Comparison of ENCODE assay signal across 8 cellular contexts in the genomic region with DNA sequence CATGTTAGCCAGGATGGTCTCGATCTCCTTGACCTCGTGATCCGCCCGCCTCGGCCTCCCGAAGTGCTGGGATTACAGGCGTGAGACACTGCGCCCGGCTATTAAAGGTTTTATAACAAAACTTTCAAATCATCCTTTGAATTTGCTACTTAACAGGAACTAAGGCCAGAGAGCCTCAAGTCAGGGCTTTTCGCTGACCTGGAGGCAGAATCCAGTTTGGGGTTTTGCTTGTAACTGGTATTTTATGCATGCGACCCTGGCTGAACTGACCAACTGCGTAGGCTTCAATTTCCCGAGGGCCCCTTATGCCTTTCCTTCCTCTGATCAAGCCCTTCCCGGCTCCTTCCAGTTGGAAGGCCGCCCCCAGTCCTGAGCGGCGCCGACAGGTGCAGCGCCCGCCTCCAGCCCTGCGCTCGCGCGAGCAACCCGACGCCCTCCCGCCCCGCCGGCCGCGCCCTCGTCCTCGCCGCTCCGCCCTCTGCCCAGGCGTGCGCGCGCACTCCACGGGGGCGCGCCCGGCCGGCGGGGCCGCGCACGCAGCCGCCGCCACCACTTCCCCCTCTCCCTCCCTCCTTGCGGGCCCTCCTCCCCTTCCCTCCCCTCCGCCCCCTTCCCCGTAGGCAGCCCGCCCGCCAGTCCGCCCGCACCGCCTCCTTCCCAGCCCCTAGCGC. TPM values are rescaled to one million over a fixed set of nuclear protein-coding genes. Genes with fewer than 3 reads are reported as not detected.
A peak's percentile ranks its signal among the peaks of the same experiment; 100 is the strongest.
DNase-seq lines count a peak whose midpoint lies in the region; ATAC-seq, FAIRE-seq and TF ChIP-seq lines count a peak whose summit lies in the region.
"Not testable (repeated sequence)": the region's sequence is repeated elsewhere in the genome, so short reads cannot be mapped to it uniquely, and the experiment has no call there.

Gene NPEPPS (plus strand): TSS at position 552 of the 671 bp plus-strand sequence. CDS start 193 bp downstream, outside the sequence.

- H3K56ac ChIP-seq in H1 (replicated peaks; ENCODE audit: insufficient read length, low read depth, low read length) = not testable (repeated sequence)

- peak within 1 kb of the TSS; percentile 56 for H3K27ac ChIP-seq in CD4-positive, alpha-beta memory T cell (ENCODE audit: low read depth, low read length)
- not testable (repeated sequence) for H3K27ac ChIP-seq in H1 (ENCODE audit: low read depth, low read length)

- CTCF ChIA-PET in CD4-positive, alpha-beta memory T cell (lab: Charles Lee; ENCODE audit: partially characterized antibody); H1 (lab: Charles Lee; ENCODE audit: partially characterized antibody): not testable (repeated sequence)

- not testable (repeated sequence) for H3K4me1 ChIP-seq in CD4-positive, alpha-beta memory T cell (ENCODE audit: insufficient read depth, low read length); H1 (replicated peaks in 1 of 4; ENCODE audit: control insufficient read depth in 3 of 4, insufficient read depth in 4 of 4, low read length in 3 of 4)

- H4K8ac ChIP-seq in H1 (ENCODE audit: extremely low read depth, insufficient read depth, low read length) = not testable (repeated sequence)

- H3K36me3 ChIP-seq in CD4-positive, alpha-beta memory T cell (ENCODE audit: insufficient read depth, low read length); H1 (ENCODE audit: control insufficient read depth in 2 of 4, insufficient read depth in 4 of 4, low read length in 3 of 4): not testable (repeated sequence)

- H3K23ac ChIP-seq in H1 (ENCODE audit: insufficient read length) = not testable (repeated sequence)

- not testable (repeated sequence) for H4K20me1 ChIP-seq in H1 (replicated peaks in 1 of 2; ENCODE audit: control insufficient read depth in 1 of 2, insufficient read depth in 2 of 2, low read length in 2 of 2)

- H3K4me3 Mint-ChIP-seq in CD4-positive, alpha-beta memory T cell = peak within 1 kb of the TSS; percentile 88 to 95 (median 92)

- TF ChIP-seq EP300 in H1 (IDR thresholded peaks at IDR 0.05; ENCODE audit: borderline replicate concordance in 1 of 2, low read depth in 2 of 2, low read length in 2 of 2) = not testable (repeated sequence)

- not testable (repeated sequence) for H3K79me1 ChIP-seq in H1 (ENCODE audit: low read depth, low read length)

- H3K4ac ChIP-seq in H1 (replicated peaks; ENCODE audit: insufficient read length, low read depth, low read length) = not testable (repeated sequence)

- not testable (repeated sequence) for H3K27me3 Mint-ChIP-seq in CD4-positive, alpha-beta memory T cell

- not testable (repeated sequence) for H3K23me2 ChIP-seq in H1 (ENCODE audit: low read depth, low read length)

- not testable (repeated sequence) for H4K91ac ChIP-seq in H1 (replicated peaks; ENCODE audit: insufficient read length, low read length)

- H3K14ac ChIP-seq in H1 (ENCODE audit: insufficient read length) = not testable (repeated sequence)

- TF ChIP-seq POLR2A in H1 (IDR thresholded peaks at IDR 0.05; ENCODE audit: control extremely low read depth in 1 of 2, low read depth in 2 of 2, low read length in 2 of 2) = 0 out of 3 replicates have a peak, but pooled peaks of 1 of the 2 experiments have one; percentile 22

- not testable (repeated sequence) for TF ChIP-seq RAD21 in H1 (IDR thresholded peaks at IDR 0.05 in 1 of 2, conservative IDR thresholded peaks at IDR 0.05 in 1 of 2; ENCODE audit: low read depth in 2 of 2, low read length in 2 of 2)

- H3K4me2 ChIP-seq in H1 (ENCODE audit: insufficient read depth in 1 of 2, low read depth in 2 of 2, low read length in 2 of 2) = peak within 1 kb of the TSS; percentile 60 to 62

- H3K27ac Mint-ChIP-seq in CD4-positive, alpha-beta memory T cell = peak within 1 kb of the TSS; percentile 75 to 96 (median 91)

- peak within 1 kb of the TSS; percentile 45 to 57 for H3K4me3 ChIP-seq in CD4-positive, alpha-beta memory T cell (ENCODE audit: low read length in 2 of 2)
- peak within 1 kb of the TSS; percentile 65 to 80 (median 70) for H3K4me3 ChIP-seq in H1 (ENCODE audit: extremely low read depth in 1 of 4, insufficient read depth in 2 of 4, low read depth in 3 of 4, low read length in 4 of 4)

- H3K9me3 ChIP-seq in CD4-positive, alpha-beta memory T cell (ENCODE audit: control insufficient read depth in 1 of 2, low read length in 2 of 2); H1 (ENCODE audit: insufficient read depth in 2 of 2, low read depth in 1 of 2, low read length in 1 of 2): not testable (repeated sequence)

- not testable (repeated sequence) for H2BK12ac ChIP-seq in H1 (ENCODE audit: low read depth, low read length)

- not testable (repeated sequence) for H2BK20ac ChIP-seq in H1 (ENCODE audit: low read length)

- not testable (repeated sequence) for H4K5ac ChIP-seq in H1 (ENCODE audit: insufficient read length, low read depth, low read length)

- not testable (repeated sequence) for H2AK5ac ChIP-seq in H1 (ENCODE audit: low read depth, low read length)

- FAIRE-seq in H1 (lab: Jason Lieb, UNC) = not testable (repeated sequence)

- 53% methylated on average over 16 of the region's 59 CpGs; no CpG with 5 or more reads in 1 of the 2 experiments for WGBS in H1 (ENCODE audit: extremely low coverage in 1 of 2, insufficient coverage in 1 of 2, insufficient read length in 1 of 2, insufficient replicate concordance in 2 of 2, low coverage in 1 of 2, low lambda C conversion rate in 2 of 2, missing lambda C conversion rate in 1 of 2), 2 experiments

- peak; percentile 81 to 94 (median 87) for DNase-seq in CD4-positive, alpha-beta memory T cell
- DNase-seq in HUDEP-2 (lab: John Stamatoyannopoulos, UW; ENCODE audit: unreplicated experiment in 76 of 76) (peak in 72 of 76 experiments; percentile 19 to 90 (median 76)), NOMO-1 treated with dmso at 0.1 percent for 144 hours (lab: John Stamatoyannopoulos, UW; ENCODE audit: unreplicated experiment) (peak; percentile 73), H1 (ENCODE audit: low read depth in 1 of 2, low spot score in 2 of 2) (peak; percentile 51 to 81), medulla oblongata (ENCODE audit: extremely low spot score) (peak; percentile 85)
- peak; percentile 72 for DNase-seq in activated CD8-positive, alpha-beta memory T cell treated with anti-CD3 and anti-CD28 coated beads, Interleukin-2, amount 50 U/mL, for 1 hour (ENCODE audit: extremely low read depth)
- peak; percentile 62 to 87 (median 70) for DNase-seq in stimulated activated CD4-positive, alpha-beta T cell treated with anti-CD3 and anti-CD28 coated beads, TNF-alpha, amount 100 ng/mL, for 24 hours (ENCODE audit: low read depth in 3 of 3)

- H3K18ac ChIP-seq in H1 (ENCODE audit: extremely low read depth, low read length) = not testable (repeated sequence)

- H2BK120ac ChIP-seq in H1 (replicated peaks; ENCODE audit: low read depth, low read length) = not testable (repeated sequence)

- not testable (repeated sequence) for H3K27me3 ChIP-seq in CD4-positive, alpha-beta memory T cell (ENCODE audit: insufficient read depth, low read length); H1 (replicated peaks in 1 of 4; ENCODE audit: control insufficient read depth in 3 of 4, extremely low read depth in 1 of 4, insufficient read depth in 3 of 4, low read length in 3 of 4)

- not testable (repeated sequence) for H2AFZ ChIP-seq in H1 (ENCODE audit: low read length)

- peak; percentile 72 for ATAC-seq in GM21381 (IDR thresholded peaks at IDR 0.05; ENCODE audit: unreplicated experiment)

- H3K79me2 ChIP-seq in H1 (ENCODE audit: control insufficient read depth in 1 of 2, insufficient read depth in 2 of 2, low read length in 2 of 2) = peaks cover 0 to 20% of the 10 kb centered on the region in 2 experiments; a peak in 2 of 4 replicates

- H3K36me3 Mint-ChIP-seq in CD4-positive, alpha-beta memory T cell = not testable (repeated sequence)

- not testable (repeated sequence) for TF ChIP-seq CTCF in H1 (IDR thresholded peaks at IDR 0.05; ENCODE audit: control extremely low read depth in 1 of 3, insufficient read depth in 1 of 3, low read depth in 1 of 3, low read length in 3 of 3)

- not testable (repeated sequence) for H3K9me3 Mint-ChIP-seq in CD4-positive, alpha-beta memory T cell

- not testable (repeated sequence) for H2BK15ac ChIP-seq in H1 (ENCODE audit: low read length)

- POLR2A ChIA-PET in CD4-positive, alpha-beta memory T cell (lab: Charles Lee; ENCODE audit: partially characterized antibody); H1 (lab: Charles Lee; ENCODE audit: partially characterized antibody): not testable (repeated sequence)

- intact Hi-C loops in CD4-positive, alpha-beta memory T cell (cut with micrococcal nuclease) = not testable (repeated sequence)

- peaks cover 3 to 22% (median 11%) of the 10 kb centered on the region in 4 donors for H3K4me1 Mint-ChIP-seq in CD4-positive, alpha-beta memory T cell

- H3K9ac ChIP-seq in H1 (replicated peaks in 1 of 4; ENCODE audit: extremely low read depth in 1 of 4, low read depth in 3 of 4, low read length in 3 of 4) = peak within 1 kb of the TSS; percentile 34 to 70 (median 60)

- H2BK5ac ChIP-seq in H1 (ENCODE audit: low read depth, low read length) = not testable (repeated sequence)

RNA-seq across cellular contexts. Expression of gene NPEPPS, which starts in this region (rescaled TPM):
- total RNA-seq in CD4-positive, alpha-beta memory T cell = 100 to 1,000 TPM; 118 to 131 TPM
- 10 to 100 TPM; 35.2 to 49.8 TPM for polyA plus RNA-seq in CD4-positive, alpha-beta memory T cell
- 113 and 118 TPM in 2 replicates for total RNA-seq in H1 (2021; fragmentation: NEBNext Ultra II Directional; extraction: Animal tissue kit (Norgen Biotek cat#: 25700))
- polyA plus RNA-seq in H1 (2011; rRNA removed) = 53.6 and 56.5 TPM in 2 replicates
- 68.6 TPM for polyA plus RNA-seq in H1 (2011; cell fraction: cytosol; rRNA removed)
- 73.0 TPM for polyA plus RNA-seq in H1 (2011; cell fraction: nucleus; rRNA removed)
- polyA plus RNA-seq in H1 (2012, experiment 1 of 2) = 82.8 to 156 TPM (median 98.5 TPM) in 4 replicates
- polyA plus RNA-seq in H1 (2012, experiment 2 of 2) = 20.8 TPM
- 49.6 TPM for polyA plus RNA-seq in H1 (2013, experiment 1 of 2)
- 44.4 TPM for polyA plus RNA-seq in H1 (2013, experiment 2 of 2)
- polyA minus RNA-seq in H1 (2011; rRNA and poly(A)+ RNA removed) = 135 and 161 TPM in 2 replicates
- polyA minus RNA-seq in H1 (2011; cell fraction: cytosol; rRNA and poly(A)+ RNA removed) = 110 TPM
- polyA minus RNA-seq in H1 (2011; cell fraction: nucleus; rRNA and poly(A)+ RNA removed) = 97.8 TPM
